In genomic region chr12:60842166-60842565, GRCh38 we compare ENCODE assay signal across 21 cellular contexts.
DNase-seq lines count a peak whose midpoint lies in the region; ATAC-seq and FAIRE-seq lines count a peak whose summit lies in the region.
"Had no signal": no experiment of that assay in that cellular context is flagged by ENCODE, and none has a peak within 500 bp of the region (broad histone marks: within the 10 kb centered on the region; RNA-seq: fewer than 3 reads in every experiment).

No MANE protein-coding gene starts in this region.

- DNase-seq in adipocyte (ENCODE audit: low read depth) (peak; percentile 74), fibroblast of the conjunctiva (ENCODE audit: low read depth) (peak; percentile 32), substantia nigra (lab: John Stamatoyannopoulos, UW) (no peak), NCI-H526 treated with DMSO at 0.1 percent for 48 hours (lab: John Stamatoyannopoulos, UW) (no peak), NCI-H1694 treated with DMSO at 0.1 percent for 48 hours (lab: John Stamatoyannopoulos, UW) (no peak)
- DNase-seq: C1 segment of cervical spinal cord; Calu3; CD4-positive, alpha-beta memory T cell; COR-L47; DMS53; DMS79 treated with DMSO at 0.1 percent for 48 hours; GF-D8; GOT3; HFFc6 had no signal

- no peak overlapping the region for H3K9ac ChIP-seq in adipocyte (ENCODE audit: low read length)

- no peak overlapping the region for H3K4me3 ChIP-seq in adipocyte (ENCODE audit: low read length)
- H3K4me3 ChIP-seq: HAP-1 had no signal

- no peak overlapping the region for H3K27ac ChIP-seq in substantia nigra (ENCODE audit: low read depth, low read length, poor library complexity, severe bottlenecking)

- no peak for ATAC-seq in HG03460 (IDR thresholded peaks at IDR 0.05; ENCODE audit: unreplicated experiment)

- peak; percentile 82 for FAIRE-seq in endometrium (lab: Jason Lieb, UNC)
- FAIRE-seq in islet of Langerhans (lab: Jason Lieb, UNC), result peak; percentile 53
- FAIRE-seq: GM12891, GM18507, H54 had no signal

- no peaks in the 10 kb centered on the region for H3K36me3 ChIP-seq in adipocyte (ENCODE audit: control insufficient read depth, insufficient read depth, low read length, severe bottlenecking)
- H3K36me3 ChIP-seq: HAP-1 had no signal

- no peaks in the 10 kb centered on the region for H3K4me1 ChIP-seq in adipocyte (ENCODE audit: control insufficient read depth, insufficient read depth, low read length)
- H3K4me1 ChIP-seq: HAP-1 had no signal

- no peaks in the 10 kb centered on the region for H3K27me3 ChIP-seq in adipocyte (replicated peaks; ENCODE audit: control insufficient read depth, insufficient read depth, low read length)

- H3K9me3 ChIP-seq in adipocyte (ENCODE audit: control insufficient read depth, low read length), result no peaks in the 10 kb centered on the region
- H3K9me3 ChIP-seq: HAP-1 had no signal

Comparison
In these comparisons a context has a peak if more than half of its experiments do, and no peak if none do; other contexts are left out.
1. DNase-seq: peak in adipocyte (single experiment) and fibroblast of the conjunctiva (single experiment); none in substantia nigra (0 of 49), NCI-H526 treated with DMSO at 0.1 percent for 48 hours (single experiment) and NCI-H1694 treated with DMSO at 0.1 percent for 48 hours (single experiment).